In genomic region chr17:47889734-47890529, GRCh38 we compare ENCODE assay signal across 8 cellular contexts. TPM values are rescaled to one million over a fixed set of nuclear protein-coding genes. Genes with fewer than 3 reads are reported as not detected.
DNase-seq lines count a peak whose midpoint lies in the region; ATAC-seq and TF ChIP-seq lines count a peak whose summit lies in the region.

No MANE protein-coding gene starts in this region.

- H2BK120ac ChIP-seq in neuronal stem cell (ENCODE audit: low read depth, low read length) = no peak overlapping the region

- ATAC-seq in stimulated activated naive CD8-positive, alpha-beta T cell treated with anti-CD3 and anti-CD28 coated beads, Interleukin-15, amount 100 ng/mL, for 72 hours = peak; percentile 99
- no peak for ATAC-seq in GM18858 (IDR thresholded peaks at IDR 0.05; ENCODE audit: unreplicated experiment)

- no peaks in the 10 kb centered on the region for H3K36me3 ChIP-seq in GM06990 (ENCODE audit: control insufficient read depth, insufficient read depth, low read length)
- H3K36me3 ChIP-seq in neuronal stem cell (replicated peaks in 1 of 2; ENCODE audit: control insufficient read depth in 2 of 2, insufficient read depth in 2 of 2, low read length in 2 of 2) = no peaks in the 10 kb centered on the region

- H3K79me1 ChIP-seq in neuronal stem cell (ENCODE audit: low read depth, low read length) = no peaks in the 10 kb centered on the region

- peaks cover 40% of the 10 kb centered on the region for H3K4me1 Mint-ChIP-seq in stimulated activated naive CD8-positive, alpha-beta T cell treated with anti-CD3 and anti-CD28 coated beads, Interleukin-15, amount 100 ng/mL, for 72 hours

- H3K9me3 ChIP-seq in neuronal stem cell (replicated peaks in 1 of 2; ENCODE audit: control insufficient read depth in 2 of 2, insufficient read depth in 1 of 2, low read depth in 1 of 2, low read length in 2 of 2) = no peaks in the 10 kb centered on the region

- H3K4ac ChIP-seq in neuronal stem cell (ENCODE audit: low read length) = no peak overlapping the region

- no peaks in the 10 kb centered on the region for H3K9me3 Mint-ChIP-seq in stimulated activated naive CD8-positive, alpha-beta T cell treated with anti-CD3 and anti-CD28 coated beads, Interleukin-15, amount 100 ng/mL, for 72 hours

- no CpG with 5 or more reads among the region's 11 CpGs for WGBS in neuronal stem cell (ENCODE audit: extremely low coverage in 2 of 2, insufficient read length in 2 of 2, insufficient replicate concordance in 1 of 2), 2 donors

- H3K4me1 ChIP-seq in neuronal stem cell (ENCODE audit: control insufficient read depth in 2 of 2, insufficient read depth in 1 of 2, low read depth in 1 of 2, low read length in 2 of 2) = peaks cover under 1 to 8% of the 10 kb centered on the region in 2 donors

- DNase-seq in GM06990 (ENCODE audit: extremely low read depth, insufficient read length) = peak; percentile 48
- peak; percentile 76 for DNase-seq in M059J (ENCODE audit: low read depth)
- peak; percentile 68 for DNase-seq in RPMI7951 (ENCODE audit: low read depth)
- peak; percentile 82 for DNase-seq in activated T-helper 1 cell treated with Interleukin-2 at 50 U/mL for 16 hours (ENCODE audit: low read depth)
- DNase-seq in fibroblast of peridontal ligament (ENCODE audit: extremely low read depth) = peak; percentile 80
- peak; percentile 79 for DNase-seq in neuronal stem cell (ENCODE audit: low spot score)
- DNase-seq in stimulated activated naive CD8-positive, alpha-beta T cell treated with anti-CD3 and anti-CD28 coated beads, Interleukin-15, amount 100 ng/mL, for 72 hours = peak; percentile 86 to 88

- no peaks in the 10 kb centered on the region for H3K27me3 Mint-ChIP-seq in stimulated activated naive CD8-positive, alpha-beta T cell treated with anti-CD3 and anti-CD28 coated beads, Interleukin-15, amount 100 ng/mL, for 72 hours

- H4K91ac ChIP-seq in neuronal stem cell (ENCODE audit: low read depth, low read length, poor library complexity) = no peak overlapping the region

- H2BK15ac ChIP-seq in neuronal stem cell (ENCODE audit: low read length) = no peak overlapping the region

- H2AFZ ChIP-seq in neuronal stem cell (ENCODE audit: low read length) = no peak overlapping the region

- no peak overlapping the region for H3K18ac ChIP-seq in neuronal stem cell (ENCODE audit: low read length)

- H2AK5ac ChIP-seq in neuronal stem cell (ENCODE audit: low read depth, low read length) = no peak overlapping the region

- no peaks in the 10 kb centered on the region for H3K27me3 ChIP-seq in GM06990 (replicated peaks; ENCODE audit: control insufficient read depth, insufficient read depth, low read length)
- H3K27me3 ChIP-seq in neuronal stem cell (ENCODE audit: control insufficient read depth in 3 of 3, insufficient read depth in 3 of 3, low read depth in 1 of 3, low read length in 3 of 3) = peaks cover 0 to 10% (median 0%) of the 10 kb centered on the region in 3 experiments

- H3K4me2 ChIP-seq in neuronal stem cell (ENCODE audit: insufficient read depth, low read length, poor library complexity, severe bottlenecking) = no peak overlapping the region

- no peak overlapping the region for H3K23ac ChIP-seq in neuronal stem cell (ENCODE audit: low read depth, low read length, poor library complexity)

- no peak overlapping the region for H3K4me3 ChIP-seq in GM06990 (replicated peaks; ENCODE audit: low read depth, low read length)
- H3K4me3 ChIP-seq in neuronal stem cell (ENCODE audit: low read length in 2 of 2) = no peak overlapping the region

- no peak overlapping the region for H2BK12ac ChIP-seq in neuronal stem cell (ENCODE audit: low read length)

- H2BK5ac ChIP-seq in neuronal stem cell (ENCODE audit: low read length) = no peak overlapping the region

- H4K8ac ChIP-seq in neuronal stem cell (ENCODE audit: low read depth, low read length) = no peak overlapping the region

- peak overlapping the region in 1 of 2 donors; percentile 68 for H3K27ac Mint-ChIP-seq in stimulated activated naive CD8-positive, alpha-beta T cell treated with anti-CD3 and anti-CD28 coated beads, Interleukin-15, amount 100 ng/mL, for 72 hours

- H3K9ac ChIP-seq in neuronal stem cell (ENCODE audit: low read depth, low read length, poor library complexity) = no peak overlapping the region

- peak; percentile 89 for TF ChIP-seq CTCF in GM06990 (IDR thresholded peaks at IDR 0.05; ENCODE audit: insufficient read depth, low read length, poor library complexity, severe bottlenecking)

- H3K4me3 Mint-ChIP-seq in stimulated activated naive CD8-positive, alpha-beta T cell treated with anti-CD3 and anti-CD28 coated beads, Interleukin-15, amount 100 ng/mL, for 72 hours = no peak overlapping the region

- H3K27ac ChIP-seq in neuronal stem cell (replicated peaks; ENCODE audit: low read length) = no peak overlapping the region

- H3K14ac ChIP-seq in neuronal stem cell (ENCODE audit: low read length) = no peak overlapping the region

RNA-seq across cellular contexts. Expression of gene SP2, which starts 6.1 kb away (rescaled TPM):
- total RNA-seq in M059J (2014; rRNA removed; shearing (Covaris generic)) = 1.6 and 3.8 TPM in 2 replicates
- total RNA-seq in RPMI7951 (2014; rRNA removed; shearing (Covaris generic)) = 0.98 and 1.6 TPM in 2 replicates
- 26.7 TPM for polyA plus RNA-seq in neuronal stem cell (2013, experiment 1 of 2)
- 27.6 TPM for polyA plus RNA-seq in neuronal stem cell (2013, experiment 2 of 2)

RNA-seq across cellular contexts. Expression of gene SP6, which starts 39.0 kb away (rescaled TPM):
- 0.79 and 1.5 TPM in 2 replicates for total RNA-seq in M059J (2014; rRNA removed; shearing (Covaris generic))
- not detected in 2 replicates for total RNA-seq in RPMI7951 (2014; rRNA removed; shearing (Covaris generic))
- polyA plus RNA-seq in neuronal stem cell (2013, experiment 1 of 2) = 0.24 TPM
- polyA plus RNA-seq in neuronal stem cell (2013, experiment 2 of 2) = 0.26 TPM

RNA-seq across cellular contexts. Expression of gene SCRN2, which starts 48.9 kb away (rescaled TPM):
- 19.3 and 24.0 TPM in 2 replicates for total RNA-seq in M059J (2014; rRNA removed; shearing (Covaris generic))
- total RNA-seq in RPMI7951 (2014; rRNA removed; shearing (Covaris generic)) = 17.8 and 18.4 TPM in 2 replicates
- polyA plus RNA-seq in neuronal stem cell (2013, experiment 1 of 2) = 37.2 TPM
- polyA plus RNA-seq in neuronal stem cell (2013, experiment 2 of 2) = 36.3 TPM

RNA-seq across cellular contexts. Expression of gene PNPO, which starts 51.4 kb away (rescaled TPM):
- 40.1 and 54.2 TPM in 2 replicates for total RNA-seq in M059J (2014; rRNA removed; shearing (Covaris generic))
- total RNA-seq in RPMI7951 (2014; rRNA removed; shearing (Covaris generic)) = 20.7 and 26.9 TPM in 2 replicates
- 3.1 TPM for polyA plus RNA-seq in neuronal stem cell (2013, experiment 1 of 2)
- polyA plus RNA-seq in neuronal stem cell (2013, experiment 2 of 2) = 2.7 TPM

RNA-seq across cellular contexts. Expression of gene LRRC46, which starts 58.5 kb away (rescaled TPM):
- total RNA-seq in M059J (2014; rRNA removed; shearing (Covaris generic)) = 0.12 TPM in 1 of 2 replicates, not detected in the other
- 0.10 TPM in 1 of 2 replicates, not detected in the other for total RNA-seq in RPMI7951 (2014; rRNA removed; shearing (Covaris generic))
- 0.17 TPM for polyA plus RNA-seq in neuronal stem cell (2013, experiment 1 of 2)
- polyA plus RNA-seq in neuronal stem cell (2013, experiment 2 of 2) = 0.32 TPM
